In the genomic region with DNA sequence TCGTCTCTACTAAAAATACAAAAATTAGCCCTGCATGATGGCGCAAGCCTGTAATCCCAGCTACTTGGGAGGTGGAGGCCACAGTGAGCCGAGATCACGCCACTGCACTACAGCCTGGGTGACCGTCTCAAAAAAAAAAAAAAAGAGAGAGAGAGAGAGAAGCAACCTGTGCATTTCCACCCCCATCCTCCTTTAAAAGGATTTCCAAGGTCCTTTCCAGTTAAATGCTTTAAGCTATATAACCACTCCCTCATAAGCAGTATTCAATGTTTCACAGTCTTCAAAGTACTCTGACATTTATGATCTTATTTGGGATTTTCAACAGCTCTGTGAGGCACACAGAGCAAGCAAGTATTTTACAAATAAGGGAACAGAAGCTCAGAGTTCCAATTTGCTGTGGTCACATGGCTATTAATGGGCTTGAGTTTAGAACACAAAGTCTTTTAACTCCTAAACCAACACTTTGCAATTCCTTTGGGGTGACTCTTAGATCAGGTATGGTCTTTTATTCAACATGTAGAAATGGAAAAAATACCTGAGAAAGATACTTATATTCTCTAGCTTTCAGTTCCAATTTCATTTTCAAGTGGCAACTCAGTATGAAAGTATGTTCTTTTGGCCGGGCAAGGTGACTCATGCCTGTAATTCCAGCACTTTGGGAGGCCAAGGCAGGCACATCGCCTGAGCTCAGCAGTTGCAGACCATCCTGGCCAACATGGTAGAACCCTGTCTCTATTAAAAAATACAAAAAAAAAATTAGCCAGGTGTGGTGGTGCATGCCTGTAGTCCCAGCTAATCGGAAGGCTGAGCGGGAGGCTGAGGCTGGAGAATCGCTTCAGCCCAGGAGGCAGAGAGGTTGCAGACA, we compare ENCODE assay signal across 8 cellular contexts. TPM values are rescaled to one million over a fixed set of nuclear protein-coding genes. Genes with fewer than 3 reads are reported as not detected.
DNase-seq lines count a peak whose midpoint lies in the region; ATAC-seq and TF ChIP-seq lines count a peak whose summit lies in the region.

No MANE protein-coding gene starts in this region.

- peaks cover 0 to 51% (median 38%) of the 10 kb centered on the region in 4 donors for H3K4me1 ChIP-seq in sigmoid colon

- H3K27me3 ChIP-seq in sigmoid colon, result no peaks in the 10 kb centered on the region

- no peaks in the 10 kb centered on the region for H3K9me3 Mint-ChIP-seq in T-helper 2 cell treated with Interferon-gamma antibody and Interleukin-4, amounts not matched to agents 5 μg/mL and 100 μg/mL, for 36 hours

- TF ChIP-seq EP300 in sigmoid colon (IDR thresholded peaks at IDR 0.05), result peak; percentile 40 to 97 (median 88)

- no peaks in the 10 kb centered on the region for H3K9me3 ChIP-seq in sigmoid colon

- DNase-seq in AG09309 (ENCODE audit: low read depth) (no peak), HCEC 1CT (peak; percentile 86), sigmoid colon (peak; percentile 77), erythroblast (lab: John Stamatoyannopoulos, UW) (no peak), NCI-H128 (lab: John Stamatoyannopoulos, UW; ENCODE audit: unreplicated experiment) (no peak)
- peak; percentile 58 for DNase-seq in T-helper 2 cell treated with Interferon-gamma antibody and Interleukin-4, amounts not matched to agents 5 μg/mL and 100 μg/mL, for 36 hours (ENCODE audit: low spot score)

- no peaks in the 10 kb centered on the region for H3K36me3 ChIP-seq in sigmoid colon

- H3K27ac ChIP-seq in sigmoid colon, result peak overlapping the region; percentile 85 to 93 (median 90)

- H3K27me3 Mint-ChIP-seq in T-helper 2 cell treated with Interferon-gamma antibody and Interleukin-4, amounts not matched to agents 5 μg/mL and 100 μg/mL, for 36 hours (ENCODE audit: low read depth), result no peaks in the 10 kb centered on the region

- peak overlapping the region; percentile 45 for H3K27ac Mint-ChIP-seq in T-helper 2 cell treated with Interferon-gamma antibody and Interleukin-4, amounts not matched to agents 5 μg/mL and 100 μg/mL, for 36 hours

- H3K4me3 Mint-ChIP-seq in T-helper 2 cell treated with Interferon-gamma antibody and Interleukin-4, amounts not matched to agents 5 μg/mL and 100 μg/mL, for 36 hours, result peak overlapping the region; percentile 40

- ATAC-seq in esophagus mucosa, result peak; percentile 60
- no peak for ATAC-seq in HG02759 (IDR thresholded peaks at IDR 0.05; ENCODE audit: unreplicated experiment)

- intact Hi-C loops in sigmoid colon (cut with DNase I), result loop anchor here (2.0 kb wide), 2 partner anchors 30 to 44 kb away; no protein-coding TSS in a partner anchor

- 76 to 83% methylated on average over 10 of the region's 10 CpGs for WGBS in sigmoid colon, 2 donors

- TF ChIP-seq POLR2A in sigmoid colon (IDR thresholded peaks at IDR 0.05) (peak; percentile 68 to 70), erythroblast (IDR thresholded peaks at IDR 0.05; ENCODE audit: low read length) (no peak)

- TF ChIP-seq CTCF in AG09309 (IDR thresholded peaks at IDR 0.05; ENCODE audit: control insufficient read depth, insufficient read depth, low read depth, low read length, missing control alignments), result no peak
- no peak for TF ChIP-seq CTCF in sigmoid colon (IDR thresholded peaks at IDR 0.05)

- peaks cover 4% of the 10 kb centered on the region for H3K36me3 Mint-ChIP-seq in T-helper 2 cell treated with Interferon-gamma antibody and Interleukin-4, amounts not matched to agents 5 μg/mL and 100 μg/mL, for 36 hours (ENCODE audit: low read depth)

- peak overlapping the region; percentile 23 for H3K4me3 ChIP-seq in AG09309 (ENCODE audit: control insufficient read depth, low read depth, low read length)
- H3K4me3 ChIP-seq in sigmoid colon, result peak overlapping the region; percentile 24 to 53 (median 48)

- H3K4me1 Mint-ChIP-seq in T-helper 2 cell treated with Interferon-gamma antibody and Interleukin-4, amounts not matched to agents 5 μg/mL and 100 μg/mL, for 36 hours (ENCODE audit: low read depth), result peaks cover 24% of the 10 kb centered on the region

RNA-seq across cellular contexts. Expression of gene SPOP, which starts 31.3 kb away (rescaled TPM):
- total RNA-seq in esophagus mucosa (27.9 TPM), sigmoid colon (100 to 1,000 TPM; 226 to 332 (median 280) TPM)
- 10 to 100 TPM; 33.0 to 38.9 (median 35.6) TPM for polyA plus RNA-seq in sigmoid colon

Comparison
In these comparisons a context has a peak if more than half of its experiments do, and no peak if none do; other contexts are left out.
1. DNase-seq: peak in HCEC 1CT (single experiment), T-helper 2 cell treated with Interferon-gamma antibody and Interleukin-4, amounts not matched to agents 5 μg/mL and 100 μg/mL, for 36 hours (single experiment) and sigmoid colon (single experiment); none in AG09309 (single experiment), erythroblast (0 of 2) and NCI-H128 (single experiment).